Comparison of ENCODE assay signal across 16 cellular contexts in genomic region chr6:47352169-47352568, GRCh38. TPM values are rescaled to one million over a fixed set of nuclear protein-coding genes. Genes with fewer than 3 reads are reported as not detected.
DNase-seq lines count a peak whose midpoint lies in the region; ATAC-seq and TF ChIP-seq lines count a peak whose summit lies in the region.
"Had no signal": no experiment of that assay in that cellular context is flagged by ENCODE, and none has a peak within 500 bp of the region (broad histone marks: within the 10 kb centered on the region; RNA-seq: fewer than 3 reads in every experiment).

No MANE protein-coding gene starts in this region.

- no peaks in the 10 kb centered on the region for H3K9me2 ChIP-seq in OCI-LY1 (ENCODE audit: low read depth, low read length)

- H3K79me2 ChIP-seq in OCI-LY1 (ENCODE audit: insufficient read depth, low read length) (no peaks in the 10 kb centered on the region), osteoblast (ENCODE audit: insufficient read depth, low read length) (no peaks in the 10 kb centered on the region)

- peak; percentile 11; the same call in 1 of the 2 replicates for TF ChIP-seq CTCF in OCI-LY1 (IDR thresholded peaks at IDR 0.05; ENCODE audit: low read length)
- peak; percentile 45 for TF ChIP-seq CTCF in choroid plexus epithelial cell (conservative IDR thresholded peaks at IDR 0.05; ENCODE audit: low read depth, low read length)
- peak; percentile 14 for TF ChIP-seq CTCF in osteoblast (IDR thresholded peaks at IDR 0.05; ENCODE audit: extremely low read depth, low read depth, low read length)

- H2AFZ ChIP-seq in OCI-LY1 (ENCODE audit: low read length) (no peak overlapping the region), osteoblast (ENCODE audit: low read length) (no peak overlapping the region)

- H3K4me3 ChIP-seq in OCI-LY1 (ENCODE audit: low read depth, low read length, poor library complexity, severe bottlenecking) (no peak overlapping the region), choroid plexus epithelial cell (ENCODE audit: low read depth, low read length) (no peak overlapping the region), osteoblast (ENCODE audit: insufficient read depth, low read length) (no peak overlapping the region)
- H3K4me3 ChIP-seq: mucosa of descending colon, SJCRH30, upper lobe of left lung had no signal

- no peaks in the 10 kb centered on the region for H3F3A ChIP-seq in OCI-LY1 (ENCODE audit: insufficient read depth, low read length)

- no peaks in the 10 kb centered on the region for H3K4me1 ChIP-seq in OCI-LY1 (ENCODE audit: insufficient read depth, low read length, severe bottlenecking)
- no peaks in the 10 kb centered on the region for H3K4me1 ChIP-seq in osteoblast (ENCODE audit: insufficient read depth, low read length)
- H3K4me1 ChIP-seq: SJCRH30, upper lobe of left lung had no signal

- H3K27me3 ChIP-seq in OCI-LY1 (ENCODE audit: insufficient read depth, low read length) (no peaks in the 10 kb centered on the region), osteoblast (ENCODE audit: insufficient read depth, low read length) (no peaks in the 10 kb centered on the region)
- H3K27me3 ChIP-seq: SJCRH30, upper lobe of left lung had no signal

- ATAC-seq in GM21360 (IDR thresholded peaks at IDR 0.05; ENCODE audit: unreplicated experiment) (no peak), HG03521 (IDR thresholded peaks at IDR 0.05; ENCODE audit: unreplicated experiment) (no peak)
- ATAC-seq: mucosa of descending colon had no signal

- H3K27ac ChIP-seq in OCI-LY1 (ENCODE audit: low read depth, low read length, poor library complexity, severe bottlenecking) (no peak overlapping the region), osteoblast (ENCODE audit: low read depth, low read length) (no peak overlapping the region)
- H3K27ac ChIP-seq: SJCRH30, upper lobe of left lung had no signal

- H4K20me1 ChIP-seq in OCI-LY1 (ENCODE audit: insufficient read depth, low read length) (no peaks in the 10 kb centered on the region), osteoblast (ENCODE audit: insufficient read depth, low read length) (no peaks in the 10 kb centered on the region)

- DNase-seq in NCI-H2171 treated with DMSO at 0.1 percent for 48 hours (lab: John Stamatoyannopoulos, UW) = peak; percentile 10
- no peak for DNase-seq in NCI-H2171 (lab: John Stamatoyannopoulos, UW)
- peak; percentile 16 for DNase-seq in choroid plexus epithelial cell (ENCODE audit: low read depth)
- DNase-seq in osteoblast (ENCODE audit: insufficient read length, low spot score, missing footprints) = no peak
- DNase-seq in stimulated activated CD4-positive, alpha-beta T cell treated with anti-CD3 and anti-CD28 coated beads, Interleukin-12 subunit alpha, Interleukin-12 subunit beta, amount 100 ng/mL, for 4 hours = no peak
- DNase-seq: activated B cell treated with CpG ODN at 0.5 μM for 24 hours; activated CD8-positive, alpha-beta memory T cell treated with anti-CD3 and anti-CD28 coated beads, Interleukin-2, amount 50 U/mL, for 48 hours; HFFc6; mucosa of descending colon; NCI-H1105 treated with DMSO at 0.1 percent for 48 hours; stimulated activated CD4-positive, alpha-beta T cell treated with anti-CD3 and anti-CD28 coated beads, Interleukin-2, amount 100 ng/mL, for 24 hours; upper lobe of left lung had no signal

- H3K36me3 ChIP-seq in OCI-LY1 (ENCODE audit: insufficient read depth, low read length) (no peaks in the 10 kb centered on the region), osteoblast (ENCODE audit: insufficient read depth, low read length) (no peaks in the 10 kb centered on the region)
- H3K36me3 ChIP-seq: SJCRH30, upper lobe of left lung had no signal

- H3K9me3 ChIP-seq in OCI-LY1 (ENCODE audit: low read length) = no peaks in the 10 kb centered on the region
- H3K9me3 ChIP-seq in osteoblast (ENCODE audit: low read depth, low read length) = no peaks in the 10 kb centered on the region
- H3K9me3 ChIP-seq: mucosa of descending colon, SJCRH30, upper lobe of left lung had no signal

- H3K4me2 ChIP-seq in OCI-LY1 (ENCODE audit: low read length) (no peak overlapping the region), osteoblast (ENCODE audit: insufficient read depth, low read length) (no peak overlapping the region)

- H3K9ac ChIP-seq in OCI-LY1 (ENCODE audit: low read length) = no peak overlapping the region

RNA-seq across cellular contexts. Expression of gene TNFRSF21, which starts 42.5 kb away (rescaled TPM):
- total RNA-seq in osteoblast = 1.4 and 2.1 TPM in 2 replicates

Comparison
In these comparisons a context has a peak if more than half of its experiments do, and no peak if none do; other contexts are left out.
1. DNase-seq: peak in NCI-H2171 treated with DMSO at 0.1 percent for 48 hours (single experiment) and choroid plexus epithelial cell (single experiment); none in NCI-H2171 (single experiment), osteoblast (single experiment) and stimulated activated CD4-positive, alpha-beta T cell treated with anti-CD3 and anti-CD28 coated beads, Interleukin-12 subunit alpha, Interleukin-12 subunit beta, amount 100 ng/mL, for 4 hours (single experiment).
2. Peak in every context shown above with its lines, with median percentiles within 50 percentile points of each other: CTCF ChIP-seq.